In genomic region chr1:95072532-95073419, GRCh38 we compare ENCODE assay signal across 8 cellular contexts. TPM values are rescaled to one million over a fixed set of nuclear protein-coding genes. Genes with fewer than 3 reads are reported as not detected.
DNase-seq lines count a peak whose midpoint lies in the region; ATAC-seq and TF ChIP-seq lines count a peak whose summit lies in the region.

TSS of gene ALG14 (minus strand) at chr1:95072951. CDS start at chr1:95072898, 53 bp downstream.

- peaks cover 0 to 12% (median 7%) of the 10 kb centered on the region in 4 donors for H3K4me1 ChIP-seq in upper lobe of left lung

- H3K4me3 ChIP-seq in upper lobe of left lung, result peak within 1 kb of the TSS; percentile 58 to 81 (median 76)

- ATAC-seq in HG02870 (IDR thresholded peaks at IDR 0.05; ENCODE audit: unreplicated experiment), result peak; percentile 96
- ATAC-seq in T-cell (replicated peaks in 1 of 4), result peak; percentile 94 to 97 (median 96)
- ATAC-seq in left cardiac atrium, result peak; percentile 99
- ATAC-seq in upper lobe of left lung (ENCODE audit: low FRiP score in 2 of 2), result peak; percentile 98 to 99

- H3K36me3 Mint-ChIP-seq in T-cell, result peaks cover 8% of the 10 kb centered on the region

- H3K27ac ChIP-seq in upper lobe of left lung, result peak within 1 kb of the TSS; percentile 85 to 95 (median 92)

- peak in 3 of 4 donors; percentile 25 to 87 (median 54) for TF ChIP-seq POLR2A in upper lobe of left lung (IDR thresholded peaks at IDR 0.05)

- DNase-seq in GM13976 (ENCODE audit: low spot score), result peak; percentile 83
- DNase-seq in NCI-H146 (lab: John Stamatoyannopoulos, UW), result peak; percentile 91
- DNase-seq in T-cell, result peak; percentile 83 to 95 (median 91)
- DNase-seq in amniotic epithelial cell (ENCODE audit: low read depth), result peak; percentile 95
- peak; percentile 95 for DNase-seq in left cardiac atrium
- DNase-seq in posterior cingulate gyrus, result peak; percentile 86 to 98 (median 94)
- peak; percentile 85 to 92 for DNase-seq in upper lobe of left lung

- POLR2A ChIA-PET in T-cell (lab: Charles Lee), result interaction anchor here (0.6 to 1.4 kb wide), 7 partner anchors 44 to 1572 kb away, joined by 3 to 4 read pairs (median 3); partner anchors contain the start of genes RWDD3 (in 1 of the 2) and TLCD4 (in 1 of the 2)

- CTCF ChIA-PET in T-cell (lab: Charles Lee), result interaction anchor here (0.6 to 2.5 kb wide), 16 partner anchors 9 to 845 kb away, joined by 3 to 45 read pairs (median 4); partner anchors contain the start of genes RWDD3 (in 2 of the 2), ARHGAP29 (in 1 of the 2) and TLCD4 (in 1 of the 2)

- peaks cover 0 to 3% of the 10 kb centered on the region in 2 donors for H3K27me3 Mint-ChIP-seq in T-cell

- H3K9me3 Mint-ChIP-seq in T-cell, result no peaks in the 10 kb centered on the region

- H3K27ac Mint-ChIP-seq in T-cell, result peak within 1 kb of the TSS; percentile 98

- peak within 1 kb of the TSS; percentile 91 to 95 (median 92) for H3K4me3 Mint-ChIP-seq in T-cell

- no peaks in the 10 kb centered on the region for H3K27me3 ChIP-seq in upper lobe of left lung

- 0 to 1% methylated on average over 23 to 53 of the region's 53 CpGs for WGBS in upper lobe of left lung, 2 donors

- TF ChIP-seq CTCF in GM13976 (IDR thresholded peaks at IDR 0.05; ENCODE audit: borderline replicate concordance, control extremely low read depth, extremely low read depth, insufficient read depth, missing control alignments) (no peak), upper lobe of left lung (IDR thresholded peaks at IDR 0.05) (peak in 1 of 6 experiments; percentile 14)

- H3K36me3 ChIP-seq in upper lobe of left lung, result no peaks in the 10 kb centered on the region

- no peak for TF ChIP-seq EP300 in upper lobe of left lung (IDR thresholded peaks at IDR 0.05)

- H3K4me1 Mint-ChIP-seq in T-cell, result peaks cover 14 to 27% (median 17%) of the 10 kb centered on the region in 3 donors

- in situ Hi-C loops in GM13976 (cut with MboI; ENCODE audit: low sequenced_read_pairs, unreplicated experiment), result no loop called here

- H3K9me3 ChIP-seq in upper lobe of left lung, result no peaks in the 10 kb centered on the region

- intact Hi-C loops in left cardiac atrium (cut with DNase I) (loop anchor here (5.0 kb wide), 1 partner anchor 160 kb away; the partner anchor contains the start of gene RWDD3 (in 2 of the 2)), posterior cingulate gyrus (cut with DNase I) (loop anchor here (2.0 kb wide), 1 partner anchor 162 kb away; the partner anchor contains the start of gene RWDD3)

RNA-seq across cellular contexts. Expression of gene ALG14, which starts in this region (rescaled TPM):
- total RNA-seq in T-cell, result 1 to 10 TPM in 4 of 5 donors, under 1 TPM in 1; 0.40 to 2.3 (median 1.7) TPM
- total RNA-seq in left cardiac atrium, result 1 to 10 TPM; 2.5 to 4.3 TPM
- 1 to 10 TPM in 3 of 6 donors, under 1 TPM in 3; 0.55 to 6.2 (median 0.98) TPM for total RNA-seq in upper lobe of left lung

Comparison
In these comparisons a context has a peak if more than half of its experiments do, and no peak if none do; other contexts are left out.
1. Peak in every context shown above with its lines: DNase-seq, ATAC-seq, H3K4me3 ChIP-seq and H3K27ac ChIP-seq.